23 cellular contexts compared by ENCODE assay signal in genomic region chr18:37355772-37356171, GRCh38.
"Had no signal": no experiment of that assay in that cellular context is flagged by ENCODE, and none has a peak within 500 bp of the region (broad histone marks: within the 10 kb centered on the region; RNA-seq: fewer than 3 reads in every experiment).

No MANE protein-coding gene starts in this region.

- H3K4me1 ChIP-seq: heart left ventricle, lower lobe of right lung, thyroid gland had no signal

- H3K4me3 ChIP-seq: coronary artery, heart left ventricle, lower lobe of right lung, skin epidermis, suprapubic skin, thyroid gland had no signal

- H3K4me3 Mint-ChIP-seq: endodermal cell; memory B cell; naive thymus-derived CD4-positive, alpha-beta T cell; nephron progenitor cell; type B pancreatic cell had no signal

- H3K27ac ChIP-seq: coronary artery, heart left ventricle, lower lobe of right lung, neutrophil, skin epidermis, suprapubic skin, thyroid gland had no signal

- H3K36me3 ChIP-seq: heart left ventricle, lower lobe of right lung, neutrophil, suprapubic skin, thyroid gland had no signal

- H3K4me1 Mint-ChIP-seq: memory B cell; naive thymus-derived CD4-positive, alpha-beta T cell had no signal

- DNase-seq: effector CD4-positive, alpha-beta T cell; endodermal cell; erythroblast; heart left ventricle; hippocampal formation; kidney glomerular epithelial cell; lower lobe of right lung; midbrain; naive thymus-derived CD4-positive, alpha-beta T cell; nephron progenitor cell; posterior cingulate gyrus; stimulated activated CD4-positive, alpha-beta T cell treated with anti-CD3 and anti-CD28 coated beads, Interleukin-12 subunit alpha, Interleukin-12 subunit beta, amount 100 ng/mL, for 4 hours; stimulated activated CD4-positive, alpha-beta T cell treated with anti-CD3 and anti-CD28 coated beads, Interleukin-2, amount 100 ng/mL, for 48 hours; stimulated activated naive CD4-positive, alpha-beta T cell treated with Interleukin-2 at 50 U/mL for 16 hours; thyroid gland had no signal

- H3K9me3 ChIP-seq: heart left ventricle, lower lobe of right lung, neutrophil, suprapubic skin, thyroid gland had no signal

- H3K27me3 ChIP-seq: thyroid gland had no signal

- H3K36me3 Mint-ChIP-seq: memory B cell; naive thymus-derived CD4-positive, alpha-beta T cell; type B pancreatic cell had no signal

- H3K9me3 Mint-ChIP-seq: endodermal cell; memory B cell; naive thymus-derived CD4-positive, alpha-beta T cell; nephron progenitor cell; type B pancreatic cell had no signal

- H3K27ac Mint-ChIP-seq: endodermal cell; memory B cell; naive thymus-derived CD4-positive, alpha-beta T cell; nephron progenitor cell; type B pancreatic cell had no signal

- ATAC-seq: heart left ventricle; left lobe of liver; lower lobe of right lung; naive thymus-derived CD4-positive, alpha-beta T cell; sciatic nerve had no signal
